ENCODE assay signal across 1 cellular context in genomic region chr14:71538288-71538687, GRCh38.
TF ChIP-seq lines count a peak whose summit lies in the region.

No MANE protein-coding gene starts in this region.

TF ChIP-seq in SK-N-SH, 30 proteins besides CTCF, POLR2A, EP300 and RAD21 (continued from another document):
- TF ChIP-seq, protein P1, sequence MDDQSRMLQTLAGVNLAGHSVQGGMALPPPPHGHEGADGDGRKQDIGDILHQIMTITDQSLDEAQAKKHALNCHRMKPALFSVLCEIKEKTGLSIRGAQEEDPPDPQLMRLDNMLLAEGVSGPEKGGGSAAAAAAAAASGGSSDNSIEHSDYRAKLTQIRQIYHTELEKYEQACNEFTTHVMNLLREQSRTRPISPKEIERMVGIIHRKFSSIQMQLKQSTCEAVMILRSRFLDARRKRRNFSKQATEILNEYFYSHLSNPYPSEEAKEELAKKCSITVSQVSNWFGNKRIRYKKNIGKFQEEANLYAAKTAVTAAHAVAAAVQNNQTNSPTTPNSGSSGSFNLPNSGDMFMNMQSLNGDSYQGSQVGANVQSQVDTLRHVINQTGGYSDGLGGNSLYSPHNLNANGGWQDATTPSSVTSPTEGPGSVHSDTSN (IDR thresholded peaks at IDR 0.05): no peak
- TF ChIP-seq FOXM1 (IDR thresholded peaks at IDR 0.05; ENCODE audit: low read depth) (no peak), SIN3A (IDR thresholded peaks at IDR 0.05; ENCODE audit: borderline replicate concordance, low read depth, low read length) (no peak), REST (IDR thresholded peaks at IDR 0.05; ENCODE audit: low read depth, low read length) (no peak), NRF1 (IDR thresholded peaks at IDR 0.05; ENCODE audit: low read depth, low read length) (no peak), GATA2 (CRISPR knock-in tag; IDR thresholded peaks at IDR 0.05) (no peak), YY1 (IDR thresholded peaks at IDR 0.05; ENCODE audit: low read depth) (no peak), GABPA (IDR thresholded peaks at IDR 0.05; ENCODE audit: low read depth) (no peak), FOXJ3 (CRISPR knock-in tag; IDR thresholded peaks at IDR 0.05) (no peak)
- TF ChIP-seq, protein P2, sequence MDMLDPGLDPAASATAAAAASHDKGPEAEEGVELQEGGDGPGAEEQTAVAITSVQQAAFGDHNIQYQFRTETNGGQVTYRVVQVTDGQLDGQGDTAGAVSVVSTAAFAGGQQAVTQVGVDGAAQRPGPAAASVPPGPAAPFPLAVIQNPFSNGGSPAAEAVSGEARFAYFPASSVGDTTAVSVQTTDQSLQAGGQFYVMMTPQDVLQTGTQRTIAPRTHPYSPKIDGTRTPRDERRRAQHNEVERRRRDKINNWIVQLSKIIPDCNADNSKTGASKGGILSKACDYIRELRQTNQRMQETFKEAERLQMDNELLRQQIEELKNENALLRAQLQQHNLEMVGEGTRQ (IDR thresholded peaks at IDR 0.05; ENCODE audit: borderline replicate concordance, low read depth, low read length): no peak
- TF ChIP-seq, protein P3, sequence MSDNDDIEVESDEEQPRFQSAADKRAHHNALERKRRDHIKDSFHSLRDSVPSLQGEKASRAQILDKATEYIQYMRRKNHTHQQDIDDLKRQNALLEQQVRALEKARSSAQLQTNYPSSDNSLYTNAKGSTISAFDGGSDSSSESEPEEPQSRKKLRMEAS (IDR thresholded peaks at IDR 0.05; ENCODE audit: low read depth): no peak
